ENCODE assay signal across 1 cellular context in genomic region chr6:37819177-37819801, GRCh38.
A peak's percentile ranks its signal among the peaks of the same experiment; 100 is the strongest.
TF ChIP-seq lines count a peak whose summit lies in the region.

TSS of gene ZFAND3 (plus strand) at chr6:37819727. CDS start at chr6:37819946, 219 bp downstream.

TF ChIP-seq in HepG2, 621 proteins besides CTCF, POLR2A, EP300 and RAD21 (continued from another document and continues in another):
- 0 out of 2 replicates have a peak, but pooled peaks have one; percentile 65 for TF ChIP-seq CHCHD3 (CRISPR knock-in tag; IDR thresholded peaks at IDR 0.05)
- peak; percentile 85; the same call in 1 of the 2 replicates for TF ChIP-seq ZNF230 (CRISPR knock-in tag; IDR thresholded peaks at IDR 0.05)
- TF ChIP-seq SPEN (CRISPR knock-in tag; IDR thresholded peaks at IDR 0.05; ENCODE audit: low read depth) = peak; percentile 67
- no peak for TF ChIP-seq TMF1 (CRISPR knock-in tag; IDR thresholded peaks at IDR 0.05; ENCODE audit: low read depth)
- TF ChIP-seq, protein P1, sequence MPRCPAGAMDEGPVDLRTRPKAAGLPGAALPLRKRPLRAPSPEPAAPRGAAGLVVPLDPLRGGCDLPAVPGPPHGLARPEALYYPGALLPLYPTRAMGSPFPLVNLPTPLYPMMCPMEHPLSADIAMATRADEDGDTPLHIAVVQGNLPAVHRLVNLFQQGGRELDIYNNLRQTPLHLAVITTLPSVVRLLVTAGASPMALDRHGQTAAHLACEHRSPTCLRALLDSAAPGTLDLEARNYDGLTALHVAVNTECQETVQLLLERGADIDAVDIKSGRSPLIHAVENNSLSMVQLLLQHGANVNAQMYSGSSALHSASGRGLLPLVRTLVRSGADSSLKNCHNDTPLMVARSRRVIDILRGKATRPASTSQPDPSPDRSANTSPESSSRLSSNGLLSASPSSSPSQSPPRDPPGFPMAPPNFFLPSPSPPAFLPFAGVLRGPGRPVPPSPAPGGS (CRISPR knock-in tag; IDR thresholded peaks at IDR 0.05) = no peak; the same call in 1 of the 2 replicates
- no peak for TF ChIP-seq SSRP1 (CRISPR knock-in tag; IDR thresholded peaks at IDR 0.05)
- peak; percentile 35; the same call in 1 of the 2 replicates for TF ChIP-seq ZNF160 (CRISPR knock-in tag; IDR thresholded peaks at IDR 0.05)
- TF ChIP-seq XRCC5 (optimal IDR thresholded peaks at IDR 0.05; ENCODE audit: low read length) = peak; percentile 88
- TF ChIP-seq TBX2 (CRISPR knock-in tag; IDR thresholded peaks at IDR 0.05; ENCODE audit: borderline replicate concordance) = peak; percentile 87
- no peak for TF ChIP-seq ZNF839 (CRISPR knock-in tag; IDR thresholded peaks at IDR 0.05; ENCODE audit: borderline replicate concordance)
- TF ChIP-seq, protein P2, sequence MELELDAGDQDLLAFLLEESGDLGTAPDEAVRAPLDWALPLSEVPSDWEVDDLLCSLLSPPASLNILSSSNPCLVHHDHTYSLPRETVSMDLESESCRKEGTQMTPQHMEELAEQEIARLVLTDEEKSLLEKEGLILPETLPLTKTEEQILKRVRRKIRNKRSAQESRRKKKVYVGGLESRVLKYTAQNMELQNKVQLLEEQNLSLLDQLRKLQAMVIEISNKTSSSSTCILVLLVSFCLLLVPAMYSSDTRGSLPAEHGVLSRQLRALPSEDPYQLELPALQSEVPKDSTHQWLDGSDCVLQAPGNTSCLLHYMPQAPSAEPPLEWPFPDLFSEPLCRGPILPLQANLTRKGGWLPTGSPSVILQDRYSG (CRISPR knock-in tag; IDR thresholded peaks at IDR 0.05) = no peak
- no peak for TF ChIP-seq ZNF75D (CRISPR knock-in tag; IDR thresholded peaks at IDR 0.05; ENCODE audit: borderline replicate concordance)
- TF ChIP-seq MED8 (CRISPR knock-in tag; IDR thresholded peaks at IDR 0.05; ENCODE audit: insufficient replicate concordance) = no peak
- TF ChIP-seq NFYC (CRISPR knock-in tag; IDR thresholded peaks at IDR 0.05) = peak; percentile 56; the same call in 1 of the 2 replicates
- TF ChIP-seq DMAP1 (CRISPR knock-in tag; IDR thresholded peaks at IDR 0.05) = peak; percentile 89
- no peak; the same call in 1 of the 2 replicates for TF ChIP-seq ETS1 (CRISPR knock-in tag; IDR thresholded peaks at IDR 0.05)
- TF ChIP-seq ARNTL (CRISPR knock-in tag; IDR thresholded peaks at IDR 0.05) = peak; percentile 65; the same call in 1 of the 2 replicates
- TF ChIP-seq, protein P3, sequence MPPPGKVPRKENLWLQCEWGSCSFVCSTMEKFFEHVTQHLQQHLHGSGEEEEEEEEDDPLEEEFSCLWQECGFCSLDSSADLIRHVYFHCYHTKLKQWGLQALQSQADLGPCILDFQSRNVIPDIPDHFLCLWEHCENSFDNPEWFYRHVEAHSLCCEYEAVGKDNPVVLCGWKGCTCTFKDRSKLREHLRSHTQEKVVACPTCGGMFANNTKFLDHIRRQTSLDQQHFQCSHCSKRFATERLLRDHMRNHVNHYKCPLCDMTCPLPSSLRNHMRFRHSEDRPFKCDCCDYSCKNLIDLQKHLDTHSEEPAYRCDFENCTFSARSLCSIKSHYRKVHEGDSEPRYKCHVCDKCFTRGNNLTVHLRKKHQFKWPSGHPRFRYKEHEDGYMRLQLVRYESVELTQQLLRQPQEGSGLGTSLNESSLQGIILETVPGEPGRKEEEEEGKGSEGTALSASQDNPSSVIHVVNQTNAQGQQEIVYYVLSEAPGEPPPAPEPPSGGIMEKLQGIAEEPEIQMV (CRISPR knock-in tag; IDR thresholded peaks at IDR 0.05; ENCODE audit: low read depth) = 0 out of 2 replicates have a peak, but pooled peaks have one; percentile 17
- 0 out of 2 replicates have a peak, but pooled peaks have one; percentile 50 for TF ChIP-seq FOXK1 (CRISPR knock-in tag; IDR thresholded peaks at IDR 0.05; ENCODE audit: borderline replicate concordance, low read depth)
- TF ChIP-seq, protein P4, sequence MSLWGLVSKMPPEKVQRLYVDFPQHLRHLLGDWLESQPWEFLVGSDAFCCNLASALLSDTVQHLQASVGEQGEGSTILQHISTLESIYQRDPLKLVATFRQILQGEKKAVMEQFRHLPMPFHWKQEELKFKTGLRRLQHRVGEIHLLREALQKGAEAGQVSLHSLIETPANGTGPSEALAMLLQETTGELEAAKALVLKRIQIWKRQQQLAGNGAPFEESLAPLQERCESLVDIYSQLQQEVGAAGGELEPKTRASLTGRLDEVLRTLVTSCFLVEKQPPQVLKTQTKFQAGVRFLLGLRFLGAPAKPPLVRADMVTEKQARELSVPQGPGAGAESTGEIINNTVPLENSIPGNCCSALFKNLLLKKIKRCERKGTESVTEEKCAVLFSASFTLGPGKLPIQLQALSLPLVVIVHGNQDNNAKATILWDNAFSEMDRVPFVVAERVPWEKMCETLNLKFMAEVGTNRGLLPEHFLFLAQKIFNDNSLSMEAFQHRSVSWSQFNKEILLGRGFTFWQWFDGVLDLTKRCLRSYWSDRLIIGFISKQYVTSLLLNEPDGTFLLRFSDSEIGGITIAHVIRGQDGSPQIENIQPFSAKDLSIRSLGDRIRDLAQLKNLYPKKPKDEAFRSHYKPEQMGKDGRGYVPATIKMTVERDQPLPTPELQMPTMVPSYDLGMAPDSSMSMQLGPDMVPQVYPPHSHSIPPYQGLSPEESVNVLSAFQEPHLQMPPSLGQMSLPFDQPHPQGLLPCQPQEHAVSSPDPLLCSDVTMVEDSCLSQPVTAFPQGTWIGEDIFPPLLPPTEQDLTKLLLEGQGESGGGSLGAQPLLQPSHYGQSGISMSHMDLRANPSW (CRISPR knock-in tag; IDR thresholded peaks at IDR 0.05; ENCODE audit: borderline replicate concordance) = peak; percentile 17; the same call in 1 of the 2 replicates
- no peak for TF ChIP-seq ZNF20 (CRISPR knock-in tag; IDR thresholded peaks at IDR 0.05)
- TF ChIP-seq MXD4 (CRISPR knock-in tag; IDR thresholded peaks at IDR 0.05) = peak; percentile 74
- TF ChIP-seq CAMTA2 (CRISPR knock-in tag; IDR thresholded peaks at IDR 0.05; ENCODE audit: borderline replicate concordance) = no peak
- peak; percentile 71; the same call in 1 of the 2 replicates for TF ChIP-seq ZNF224 (CRISPR knock-in tag; IDR thresholded peaks at IDR 0.05)
- TF ChIP-seq ISX (CRISPR knock-in tag; conservative IDR thresholded peaks at IDR 0.05) = no peak
- TF ChIP-seq SIN3A (IDR thresholded peaks at IDR 0.05; ENCODE audit: borderline replicate concordance, low read depth, low read length) = peak; percentile 57; the same call in 1 of the 2 replicates
- no peak for TF ChIP-seq ZNF747 (CRISPR knock-in tag; IDR thresholded peaks at IDR 0.05; ENCODE audit: borderline replicate concordance)
- peak; percentile 93 for TF ChIP-seq BHLHE40 (IDR thresholded peaks at IDR 0.05; ENCODE audit: low read length)
- TF ChIP-seq TFDP1 (CRISPR knock-in tag; IDR thresholded peaks at IDR 0.05; ENCODE audit: borderline replicate concordance) = peak; percentile 55
- peak; percentile 45 for TF ChIP-seq ZEB1 (IDR thresholded peaks at IDR 0.05; ENCODE audit: insufficient replicate concordance, low read depth)
- TF ChIP-seq ZNF234 (CRISPR knock-in tag; conservative IDR thresholded peaks at IDR 0.05) = 0 out of 2 replicates have a peak, but pooled peaks have one; percentile 46
- TF ChIP-seq ELF1 (CRISPR knock-in tag; IDR thresholded peaks at IDR 0.05) = 0 out of 2 replicates have a peak, but pooled peaks have one; percentile 3
- peak; percentile 65 for TF ChIP-seq ZNF619 (CRISPR knock-in tag; IDR thresholded peaks at IDR 0.05)
- no peak for TF ChIP-seq CREBL2 (CRISPR knock-in tag; IDR thresholded peaks at IDR 0.05; ENCODE audit: borderline replicate concordance)
- TF ChIP-seq ZNF101 (CRISPR knock-in tag; IDR thresholded peaks at IDR 0.05; ENCODE audit: borderline replicate concordance, low read depth) = no peak
- TF ChIP-seq ZNF569 (CRISPR knock-in tag; IDR thresholded peaks at IDR 0.05; ENCODE audit: borderline replicate concordance) = no peak
- TF ChIP-seq TFDP2 (CRISPR knock-in tag; IDR thresholded peaks at IDR 0.05) = peak; percentile 68; the same call in 1 of the 2 replicates
- TF ChIP-seq MAFF (IDR thresholded peaks at IDR 0.05; ENCODE audit: low read depth, low read length) = 0 out of 2 replicates have a peak, but pooled peaks have one; percentile 1
- TF ChIP-seq LCORL (IDR thresholded peaks at IDR 0.05) = no peak
- peak; percentile 70; the same call in 1 of the 2 replicates for TF ChIP-seq LCORL (CRISPR knock-in tag; IDR thresholded peaks at IDR 0.05)
- TF ChIP-seq, protein P5, sequence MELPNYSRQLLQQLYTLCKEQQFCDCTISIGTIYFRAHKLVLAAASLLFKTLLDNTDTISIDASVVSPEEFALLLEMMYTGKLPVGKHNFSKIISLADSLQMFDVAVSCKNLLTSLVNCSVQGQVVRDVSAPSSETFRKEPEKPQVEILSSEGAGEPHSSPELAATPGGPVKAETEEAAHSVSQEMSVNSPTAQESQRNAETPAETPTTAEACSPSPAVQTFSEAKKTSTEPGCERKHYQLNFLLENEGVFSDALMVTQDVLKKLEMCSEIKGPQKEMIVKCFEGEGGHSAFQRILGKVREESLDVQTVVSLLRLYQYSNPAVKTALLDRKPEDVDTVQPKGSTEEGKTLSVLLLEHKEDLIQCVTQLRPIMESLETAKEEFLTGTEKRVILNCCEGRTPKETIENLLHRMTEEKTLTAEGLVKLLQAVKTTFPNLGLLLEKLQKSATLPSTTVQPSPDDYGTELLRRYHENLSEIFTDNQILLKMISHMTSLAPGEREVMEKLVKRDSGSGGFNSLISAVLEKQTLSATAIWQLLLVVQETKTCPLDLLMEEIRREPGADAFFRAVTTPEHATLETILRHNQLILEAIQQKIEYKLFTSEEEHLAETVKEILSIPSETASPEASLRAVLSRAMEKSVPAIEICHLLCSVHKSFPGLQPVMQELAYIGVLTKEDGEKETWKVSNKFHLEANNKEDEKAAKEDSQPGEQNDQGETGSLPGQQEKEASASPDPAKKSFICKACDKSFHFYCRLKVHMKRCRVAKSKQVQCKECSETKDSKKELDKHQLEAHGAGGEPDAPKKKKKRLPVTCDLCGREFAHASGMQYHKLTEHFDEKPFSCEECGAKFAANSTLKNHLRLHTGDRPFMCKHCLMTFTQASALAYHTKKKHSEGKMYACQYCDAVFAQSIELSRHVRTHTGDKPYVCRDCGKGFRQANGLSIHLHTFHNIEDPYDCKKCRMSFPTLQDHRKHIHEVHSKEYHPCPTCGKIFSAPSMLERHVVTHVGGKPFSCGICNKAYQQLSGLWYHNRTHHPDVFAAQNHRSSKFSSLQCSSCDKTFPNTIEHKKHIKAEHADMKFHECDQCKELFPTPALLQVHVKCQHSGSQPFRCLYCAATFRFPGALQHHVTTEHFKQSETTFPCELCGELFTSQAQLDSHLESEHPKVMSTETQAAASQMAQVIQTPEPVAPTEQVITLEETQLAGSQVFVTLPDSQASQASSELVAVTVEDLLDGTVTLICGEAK (IDR thresholded peaks at IDR 0.05) = no peak
- TF ChIP-seq, protein P5 (CRISPR knock-in tag; IDR thresholded peaks at IDR 0.05) = peak; percentile 76; the same call in 1 of the 2 replicates
- no peak for TF ChIP-seq RARG (CRISPR knock-in tag; IDR thresholded peaks at IDR 0.05; ENCODE audit: low read depth)
- no peak for TF ChIP-seq RFX1 (IDR thresholded peaks at IDR 0.05)
- TF ChIP-seq ZFP36L2 (CRISPR knock-in tag; IDR thresholded peaks at IDR 0.05) = no peak
- 0 out of 2 replicates have a peak, but pooled peaks have one; percentile 46 for TF ChIP-seq NONO (IDR thresholded peaks at IDR 0.05)
- TF ChIP-seq NONO (CRISPR knock-in tag; conservative IDR thresholded peaks at IDR 0.05) = peak; percentile 83
